ENCODE assay signal across 1 cellular context in the genomic region with DNA sequence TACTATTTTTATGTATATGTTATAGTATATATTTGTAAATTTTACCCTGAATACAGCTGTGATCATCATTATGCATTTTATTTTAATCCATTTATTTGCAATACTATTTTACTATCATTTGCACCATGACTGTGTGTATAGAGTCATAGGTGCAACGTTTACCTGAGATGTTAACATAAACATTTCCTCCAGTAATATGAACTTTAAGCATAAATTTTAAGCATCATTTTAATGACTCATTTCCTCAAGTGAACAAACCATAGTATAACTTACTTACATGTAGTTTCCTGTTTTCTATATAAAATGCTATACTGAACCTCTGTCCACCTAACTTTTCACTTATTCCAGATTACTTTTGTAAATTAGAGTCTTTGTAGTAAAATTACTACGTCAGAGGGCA.
TF ChIP-seq lines count a peak whose summit lies in the region.

No MANE protein-coding gene starts in this region.

TF ChIP-seq in endothelial cell of umbilical vein, 7 proteins besides CTCF, POLR2A, EP300 and RAD21 (continued from another document):
- TF ChIP-seq FOS (IDR thresholded peaks at IDR 0.05; ENCODE audit: borderline replicate concordance, insufficient read depth, low read length) (peak; percentile 33), JUN (IDR thresholded peaks at IDR 0.05; ENCODE audit: borderline replicate concordance, insufficient read depth, insufficient read length, low read depth) (peak; percentile 27), GATA2 (IDR thresholded peaks at IDR 0.05; ENCODE audit: insufficient read depth, insufficient read length, low read depth, low read length) (no peak)
